In genomic region chr4:1295405-1296055, GRCh38 we compare ENCODE assay signal across 1 cellular context.
TF ChIP-seq lines count a peak whose summit lies in the region.

No MANE protein-coding gene starts in this region.

TF ChIP-seq in H1, 55 proteins besides CTCF, POLR2A, EP300 and RAD21:
- TF ChIP-seq SP1 (IDR thresholded peaks at IDR 0.05; ENCODE audit: low read depth, low read length) = no peak
- TF ChIP-seq BCL11A (IDR thresholded peaks at IDR 0.05; ENCODE audit: low read depth in 2 of 2, low read length in 2 of 2) = no peak
- TF ChIP-seq SIX5 (IDR thresholded peaks at IDR 0.05; ENCODE audit: low read depth, low read length) = no peak
- TF ChIP-seq E2F6 (IDR thresholded peaks at IDR 0.05) = no peak
- no peak for TF ChIP-seq MAX (IDR thresholded peaks at IDR 0.05)
- TF ChIP-seq SRF (IDR thresholded peaks at IDR 0.05; ENCODE audit: low read depth, low read length) = no peak
- no peak for TF ChIP-seq CREB1 (IDR thresholded peaks at IDR 0.05)
- TF ChIP-seq TAF1 (IDR thresholded peaks at IDR 0.05; ENCODE audit: low read depth, low read length) = no peak
- no peak for TF ChIP-seq BACH1 (IDR thresholded peaks at IDR 0.05; ENCODE audit: low read length)
- TF ChIP-seq ATF2 (IDR thresholded peaks at IDR 0.05; ENCODE audit: low read length) = no peak
- TF ChIP-seq ZNF274 (IDR thresholded peaks at IDR 0.05; ENCODE audit: borderline replicate concordance, extremely low read depth, low read length) = no peak
- TF ChIP-seq SIN3A (conservative IDR thresholded peaks at IDR 0.05 in 1 of 2, IDR thresholded peaks at IDR 0.05 in 1 of 2; ENCODE audit: low read depth in 1 of 2, low read length in 2 of 2) = no peak
- TF ChIP-seq CHD2 (IDR thresholded peaks at IDR 0.05; ENCODE audit: low read length) = no peak
- no peak for TF ChIP-seq ATF3 (IDR thresholded peaks at IDR 0.05; ENCODE audit: insufficient read depth, low read depth, low read length)
